Comparison of ENCODE assay signal across 9 cellular contexts in genomic region chr2:208062113-208062512, GRCh38. TPM values are rescaled to one million over a fixed set of nuclear protein-coding genes. Genes with fewer than 3 reads are reported as not detected.
DNase-seq lines count a peak whose midpoint lies in the region; ATAC-seq lines count a peak whose summit lies in the region.
"Had no signal": no experiment of that assay in that cellular context is flagged by ENCODE, and none has a peak within 500 bp of the region (broad histone marks: within the 10 kb centered on the region; RNA-seq: fewer than 3 reads in every experiment).

No MANE protein-coding gene starts in this region.

- DNase-seq in activated CD4-positive, alpha-beta T cell treated with anti-CD3 and anti-CD28 coated beads for 36 hours: peak; percentile 18
- DNase-seq in activated CD4-positive, alpha-beta T cell treated with anti-CD3 and anti-CD28 coated beads, Interleukin-2, amount 50 U/mL, for 1 hour: no peak
- peak; percentile 64 for DNase-seq in NCI-H69 (lab: John Stamatoyannopoulos, UW)
- peak; percentile 23 to 55 for DNase-seq in dermis microvascular lymphatic vessel endothelial cell (ENCODE audit: low read depth in 2 of 2)
- DNase-seq in stimulated activated naive B cell treated with anti-CD40 and anti-IgM and Interleukin-4, amounts not matched to agents 10 μg/mL and 1 μg/mL and 100 μg/mL, for 72 hours: no peak
- no peak for DNase-seq in stimulated activated CD4-positive, alpha-beta T cell treated with anti-CD3 and anti-CD28 coated beads, Interleukin-4, amount 100 ng/mL, for 24 hours
- DNase-seq in midbrain (lab: John Stamatoyannopoulos, UW): no peak

- no peak for ATAC-seq in activated CD4-positive, alpha-beta T cell treated with anti-CD3 and anti-CD28 coated beads for 36 hours
- peak; percentile 44 to 59 for ATAC-seq in stimulated activated naive B cell treated with anti-CD40 and anti-IgM and Interleukin-4, amounts not matched to agents 10 μg/mL and 1 μg/mL and 100 μg/mL, for 72 hours (replicated peaks)
- ATAC-seq in HG03354 (IDR thresholded peaks at IDR 0.05; ENCODE audit: poor library complexity, severe bottlenecking, unreplicated experiment): no peak
- ATAC-seq: naive thymus-derived CD4-positive, alpha-beta T cell had no signal

- CTCF ChIA-PET in activated CD4-positive, alpha-beta T cell treated with anti-CD3 and anti-CD28 coated beads for 36 hours (lab: Charles Lee): interaction anchor here (0.8 kb wide), 1 partner anchor 26 kb away, joined by 4 read pairs; no protein-coding TSS in a partner anchor

- no peak overlapping the region for H3K27ac Mint-ChIP-seq in activated CD4-positive, alpha-beta T cell treated with anti-CD3 and anti-CD28 coated beads for 36 hours
- H3K27ac Mint-ChIP-seq in stimulated activated naive B cell treated with anti-CD40 and anti-IgM and Interleukin-4, amounts not matched to agents 10 μg/mL and 1 μg/mL and 100 μg/mL, for 72 hours: no peak overlapping the region
- H3K27ac Mint-ChIP-seq: naive thymus-derived CD4-positive, alpha-beta T cell had no signal

- H3K9me3 Mint-ChIP-seq in activated CD4-positive, alpha-beta T cell treated with anti-CD3 and anti-CD28 coated beads for 36 hours (ENCODE audit: low read depth): no peaks in the 10 kb centered on the region
- no peaks in the 10 kb centered on the region for H3K9me3 Mint-ChIP-seq in stimulated activated naive B cell treated with anti-CD40 and anti-IgM and Interleukin-4, amounts not matched to agents 10 μg/mL and 1 μg/mL and 100 μg/mL, for 72 hours
- H3K9me3 Mint-ChIP-seq: naive thymus-derived CD4-positive, alpha-beta T cell had no signal

- POLR2A ChIA-PET in activated CD4-positive, alpha-beta T cell treated with anti-CD3 and anti-CD28 coated beads for 36 hours (lab: Charles Lee): no interaction called here

- no peaks in the 10 kb centered on the region for H3K4me1 Mint-ChIP-seq in activated CD4-positive, alpha-beta T cell treated with anti-CD3 and anti-CD28 coated beads for 36 hours
- peaks cover 4 to 6% of the 10 kb centered on the region in 2 donors for H3K4me1 Mint-ChIP-seq in stimulated activated naive B cell treated with anti-CD40 and anti-IgM and Interleukin-4, amounts not matched to agents 10 μg/mL and 1 μg/mL and 100 μg/mL, for 72 hours

- no peaks in the 10 kb centered on the region for H3K36me3 Mint-ChIP-seq in activated CD4-positive, alpha-beta T cell treated with anti-CD3 and anti-CD28 coated beads for 36 hours (ENCODE audit: low read depth)
- H3K36me3 Mint-ChIP-seq in stimulated activated naive B cell treated with anti-CD40 and anti-IgM and Interleukin-4, amounts not matched to agents 10 μg/mL and 1 μg/mL and 100 μg/mL, for 72 hours: no peaks in the 10 kb centered on the region
- H3K36me3 Mint-ChIP-seq: naive thymus-derived CD4-positive, alpha-beta T cell had no signal

- intact Hi-C loops in activated CD4-positive, alpha-beta T cell treated with anti-CD3 and anti-CD28 coated beads for 36 hours (cut with DNase I, micrococcal nuclease): no loop called here

- no peaks in the 10 kb centered on the region for H3K27me3 Mint-ChIP-seq in activated CD4-positive, alpha-beta T cell treated with anti-CD3 and anti-CD28 coated beads for 36 hours
- peaks cover 9 to 10% of the 10 kb centered on the region in 2 donors for H3K27me3 Mint-ChIP-seq in stimulated activated naive B cell treated with anti-CD40 and anti-IgM and Interleukin-4, amounts not matched to agents 10 μg/mL and 1 μg/mL and 100 μg/mL, for 72 hours

- H3K4me3 Mint-ChIP-seq in activated CD4-positive, alpha-beta T cell treated with anti-CD3 and anti-CD28 coated beads for 36 hours: no peak overlapping the region
- H3K4me3 Mint-ChIP-seq in stimulated activated naive B cell treated with anti-CD40 and anti-IgM and Interleukin-4, amounts not matched to agents 10 μg/mL and 1 μg/mL and 100 μg/mL, for 72 hours: no peak overlapping the region
- H3K4me3 Mint-ChIP-seq: naive thymus-derived CD4-positive, alpha-beta T cell had no signal

RNA-seq across cellular contexts. Expression of gene PLEKHM3, which starts 36.8 kb away (rescaled TPM):
- total RNA-seq in activated CD4-positive, alpha-beta T cell treated with anti-CD3 and anti-CD28 coated beads for 36 hours: 1 to 10 TPM; 4.5 to 5.2 TPM
- total RNA-seq in dermis microvascular lymphatic vessel endothelial cell: 7.2 and 11.1 TPM in 2 replicates

Comparison
In these comparisons a context has a peak if more than half of its experiments do, and no peak if none do; other contexts are left out.
1. DNase-seq: peak in activated CD4-positive, alpha-beta T cell treated with anti-CD3 and anti-CD28 coated beads for 36 hours (single experiment), NCI-H69 (single experiment) and dermis microvascular lymphatic vessel endothelial cell (2 of 2); none in activated CD4-positive, alpha-beta T cell treated with anti-CD3 and anti-CD28 coated beads, Interleukin-2, amount 50 U/mL, for 1 hour (single experiment), stimulated activated naive B cell treated with anti-CD40 and anti-IgM and Interleukin-4, amounts not matched to agents 10 μg/mL and 1 μg/mL and 100 μg/mL, for 72 hours (single experiment), stimulated activated CD4-positive, alpha-beta T cell treated with anti-CD3 and anti-CD28 coated beads, Interleukin-4, amount 100 ng/mL, for 24 hours (single experiment) and midbrain (single experiment).
2. ATAC-seq: peak in stimulated activated naive B cell treated with anti-CD40 and anti-IgM and Interleukin-4, amounts not matched to agents 10 μg/mL and 1 μg/mL and 100 μg/mL, for 72 hours (2 of 2); none in activated CD4-positive, alpha-beta T cell treated with anti-CD3 and anti-CD28 coated beads for 36 hours (single experiment) and HG03354 (single experiment).